ENCODE assay signal across 1 cellular context in genomic region chr5:23303433-23303832, GRCh38.
TF ChIP-seq lines count a peak whose summit lies in the region.

No MANE protein-coding gene starts in this region.

TF ChIP-seq in GM12878, 131 proteins besides CTCF, POLR2A, EP300 and RAD21 (continued from another document):
- TF ChIP-seq MTA3 (IDR thresholded peaks at IDR 0.05; ENCODE audit: borderline replicate concordance, low read length) (no peak), ZNF687 (IDR thresholded peaks at IDR 0.05) (no peak), ATF2 (IDR thresholded peaks at IDR 0.05; ENCODE audit: low read length) (no peak), TARDBP (IDR thresholded peaks at IDR 0.05; ENCODE audit: borderline replicate concordance) (no peak), JUNB (IDR thresholded peaks at IDR 0.05) (no peak), ZNF207 (IDR thresholded peaks at IDR 0.05; ENCODE audit: borderline replicate concordance) (no peak), MYB (IDR thresholded peaks at IDR 0.05; ENCODE audit: borderline replicate concordance, low read depth, low read length) (no peak), BCL3 (IDR thresholded peaks at IDR 0.05; ENCODE audit: borderline replicate concordance, insufficient read depth, low read depth, low read length, poor library complexity, severe bottlenecking) (no peak)
